ENCODE assay signal across 1 cellular context in genomic region chr15:75327005-75327404, GRCh38.
TF ChIP-seq lines count a peak whose summit lies in the region.

No MANE protein-coding gene starts in this region.

TF ChIP-seq in HepG2, 621 proteins besides CTCF, POLR2A, EP300 and RAD21:
- TF ChIP-seq MNT (IDR thresholded peaks at IDR 0.05), result peak; percentile 71
- no peak for TF ChIP-seq ZNF503 (CRISPR knock-in tag; IDR thresholded peaks at IDR 0.05)
